8 cellular contexts compared by ENCODE assay signal in genomic region chr10:124916098-124916584, GRCh38. TPM values are rescaled to one million over a fixed set of nuclear protein-coding genes. Genes with fewer than 3 reads are reported as not detected.
DNase-seq lines count a peak whose midpoint lies in the region; ATAC-seq, FAIRE-seq and TF ChIP-seq lines count a peak whose summit lies in the region.

No MANE protein-coding gene starts in this region.

- TF ChIP-seq CTCF in MM.1S (IDR thresholded peaks at IDR 0.05; ENCODE audit: low read length) (no peak), brain microvascular endothelial cell (IDR thresholded peaks at IDR 0.05; ENCODE audit: low read depth, low read length, missing control alignments) (no peak), liver (IDR thresholded peaks at IDR 0.05; ENCODE audit: low read depth, low read length, missing input control) (no peak), D721Med (IDR thresholded peaks at IDR 0.05; ENCODE audit: insufficient read depth, missing control alignments) (no peak)

- no peaks in the 10 kb centered on the region for H3K36me3 Mint-ChIP-seq in activated naive CD4-positive, alpha-beta T cell treated with anti-CD3 and anti-CD28 coated beads, Interleukin-2, amount 50 U/mL, for 24 hours

- FAIRE-seq in D721Med (lab: Jason Lieb, UNC), result no peak

- H3K27me3 ChIP-seq in MM.1S (replicated peaks; ENCODE audit: insufficient read depth, low read length) (no peaks in the 10 kb centered on the region; the same call in 1 of the 2 replicates), brain microvascular endothelial cell (replicated peaks) (no peaks in the 10 kb centered on the region), liver (ENCODE audit: control insufficient read depth in 4 of 4, insufficient read depth in 4 of 4, low read length in 3 of 4) (no peaks in the 10 kb centered on the region), thymus (ENCODE audit: control insufficient read depth, insufficient read depth) (no peaks in the 10 kb centered on the region)

- peaks cover 38% of the 10 kb centered on the region for H3K79me2 ChIP-seq in MM.1S (ENCODE audit: low read length)

- H2AFZ ChIP-seq in MM.1S (ENCODE audit: low read length), result peak overlapping the region; percentile 86

- peaks cover 3% of the 10 kb centered on the region; the same call in 1 of the 2 replicates for H3F3A ChIP-seq in MM.1S (ENCODE audit: insufficient read depth, low read length)

- H4K20me1 ChIP-seq in MM.1S (ENCODE audit: insufficient read depth, low read length), result peaks cover 17% of the 10 kb centered on the region

- H3K9me2 ChIP-seq in MM.1S (replicated peaks; ENCODE audit: insufficient read depth, low read length), result no peaks in the 10 kb centered on the region

- H3K9ac ChIP-seq in MM.1S (ENCODE audit: low read length), result peak overlapping the region; percentile 80
- H3K9ac ChIP-seq in liver (ENCODE audit: low read depth in 1 of 2, low read length in 2 of 2), result peak overlapping the region; percentile 89 to 99

- no peak for ATAC-seq in GM18858 (IDR thresholded peaks at IDR 0.05; ENCODE audit: unreplicated experiment)

- H3K36me3 ChIP-seq in MM.1S (replicated peaks; ENCODE audit: insufficient read depth, low read length) (no peaks in the 10 kb centered on the region), brain microvascular endothelial cell (replicated peaks) (peaks cover 2% of the 10 kb centered on the region), liver (ENCODE audit: control insufficient read depth in 4 of 4, insufficient read depth in 3 of 4, low read depth in 1 of 4, low read length in 3 of 4) (no peaks in the 10 kb centered on the region), thymus (ENCODE audit: control insufficient read depth, insufficient read depth) (no peaks in the 10 kb centered on the region)

- peaks cover 4% of the 10 kb centered on the region for H3K27me3 Mint-ChIP-seq in activated naive CD4-positive, alpha-beta T cell treated with anti-CD3 and anti-CD28 coated beads, Interleukin-2, amount 50 U/mL, for 24 hours

- H3K27ac ChIP-seq in MM.1S (ENCODE audit: low read length) (peak overlapping the region; percentile 79; the same call in 1 of the 2 replicates), brain microvascular endothelial cell (peak overlapping the region; percentile 97), liver (ENCODE audit: low read depth in 1 of 2, low read length in 2 of 2) (peak overlapping the region; percentile 91 to 97), thymus (ENCODE audit: low read depth) (peak overlapping the region; percentile 99)

- H3K4me1 ChIP-seq in MM.1S (ENCODE audit: low read length) (peaks cover 8% of the 10 kb centered on the region; the same call in 1 of the 2 replicates), liver (ENCODE audit: control insufficient read depth in 4 of 4, insufficient read depth in 4 of 4, low read length in 3 of 4) (peaks cover 7 to 54% (median 45%) of the 10 kb centered on the region in 4 donors), thymus (ENCODE audit: control insufficient read depth, insufficient read depth, low read length) (peaks cover 8% of the 10 kb centered on the region)

- 2% methylated on average over 13 of the region's 13 CpGs for WGBS in liver
- WGBS in thymus, result 9% methylated on average over 13 of the region's 13 CpGs

- no peaks in the 10 kb centered on the region for H3K9me3 Mint-ChIP-seq in activated naive CD4-positive, alpha-beta T cell treated with anti-CD3 and anti-CD28 coated beads, Interleukin-2, amount 50 U/mL, for 24 hours

- H3K4me3 ChIP-seq in MM.1S (ENCODE audit: low read length) (peak overlapping the region; percentile 87), brain microvascular endothelial cell (ENCODE audit: low read depth, low read length) (peak overlapping the region; percentile 76), liver (ENCODE audit: low read depth in 1 of 3, low read length in 3 of 3) (peak overlapping the region; percentile 71 to 99 (median 86)), thymus (ENCODE audit: low read length) (peak overlapping the region; percentile 98)

- H3K4me1 Mint-ChIP-seq in activated naive CD4-positive, alpha-beta T cell treated with anti-CD3 and anti-CD28 coated beads, Interleukin-2, amount 50 U/mL, for 24 hours, result peaks cover 51% of the 10 kb centered on the region

- no peak for DNase-seq in activated naive CD4-positive, alpha-beta T cell treated with Interleukin-2 at 50 U/mL for 16 hours
- DNase-seq in MM.1S (no peak), brain microvascular endothelial cell (no peak), D721Med (ENCODE audit: insufficient read length, low spot score) (no peak)

- no peak for TF ChIP-seq RAD21 in liver (IDR thresholded peaks at IDR 0.05)

- no peaks in the 10 kb centered on the region for H3K9me3 ChIP-seq in MM.1S (replicated peaks; ENCODE audit: insufficient read depth, low read length)
- no peaks in the 10 kb centered on the region for H3K9me3 ChIP-seq in liver (ENCODE audit: control insufficient read depth in 4 of 4, low read length in 3 of 4)
- no peaks in the 10 kb centered on the region for H3K9me3 ChIP-seq in thymus (ENCODE audit: control insufficient read depth)

- peak overlapping the region; percentile 97 for H3K4me3 Mint-ChIP-seq in activated naive CD4-positive, alpha-beta T cell treated with anti-CD3 and anti-CD28 coated beads, Interleukin-2, amount 50 U/mL, for 24 hours

- H3K27ac Mint-ChIP-seq in activated naive CD4-positive, alpha-beta T cell treated with anti-CD3 and anti-CD28 coated beads, Interleukin-2, amount 50 U/mL, for 24 hours, result peak overlapping the region; percentile 97

- H3K4me2 ChIP-seq in MM.1S (ENCODE audit: low read depth, low read length), result peak overlapping the region; percentile 77

- in situ Hi-C loops in brain microvascular endothelial cell (cut with HindIII; ENCODE audit: low pct_ligation_motif_present, low sequenced_read_pairs), result no loop called here

TF ChIP-seq in liver, 16 proteins besides CTCF, POLR2A, EP300 and RAD21:
- TF ChIP-seq FOXA1 (IDR thresholded peaks at IDR 0.05) (no peak), REST (IDR thresholded peaks at IDR 0.05) (no peak), SP1 (IDR thresholded peaks at IDR 0.05) (no peak), RXRA (IDR thresholded peaks at IDR 0.05) (no peak), MAX (IDR thresholded peaks at IDR 0.05) (no peak), HNF4A (conservative IDR thresholded peaks at IDR 0.05) (no peak), TAF1 (conservative IDR thresholded peaks at IDR 0.05) (no peak), HNF4G (IDR thresholded peaks at IDR 0.05) (no peak)

RNA-seq across cellular contexts. Expression of gene ZRANB1, which starts 25.8 kb away (rescaled TPM):
- total RNA-seq in liver, result 10 to 100 TPM; 21.2 to 32.5 TPM
- polyA plus RNA-seq in liver (1 to 10 TPM; 6.2 to 7.5 TPM), thymus (16.0 TPM)
